In genomic region chr5:98934581-98934980, GRCh38 we compare ENCODE assay signal across 13 cellular contexts. TPM values are rescaled to one million over a fixed set of nuclear protein-coding genes. Genes with fewer than 3 reads are reported as not detected.
DNase-seq lines count a peak whose midpoint lies in the region; ATAC-seq and TF ChIP-seq lines count a peak whose summit lies in the region.
"Had no signal": no experiment of that assay in that cellular context is flagged by ENCODE, and none has a peak within 500 bp of the region (broad histone marks: within the 10 kb centered on the region; RNA-seq: fewer than 3 reads in every experiment).

No MANE protein-coding gene starts in this region.

- peaks cover 2% of the 10 kb centered on the region for H3K9me3 Mint-ChIP-seq in activated CD4-positive, alpha-beta T cell treated with anti-CD3 and anti-CD28 coated beads for 36 hours (ENCODE audit: low read depth)
- H3K9me3 Mint-ChIP-seq in effector memory CD8-positive, alpha-beta T cell, result no peaks in the 10 kb centered on the region

- no peak for TF ChIP-seq CTCF in omental fat pad (IDR thresholded peaks at IDR 0.05)

- H3K27ac Mint-ChIP-seq in activated CD4-positive, alpha-beta T cell treated with anti-CD3 and anti-CD28 coated beads for 36 hours, result peak overlapping the region; percentile 27
- H3K27ac Mint-ChIP-seq in effector memory CD8-positive, alpha-beta T cell, result peak overlapping the region; percentile 93 to 97

- DNase-seq in activated CD4-positive, alpha-beta T cell treated with anti-CD3 and anti-CD28 coated beads for 36 hours, result no peak
- DNase-seq in activated CD4-positive, alpha-beta T cell treated with anti-CD3 and anti-CD28 coated beads for 48 hours, result no peak
- DNase-seq in M059J (ENCODE audit: low read depth), result peak; percentile 31
- no peak for DNase-seq in effector memory CD8-positive, alpha-beta T cell
- DNase-seq in omental fat pad (ENCODE audit: low spot score), result no peak
- DNase-seq in NCI-H1105 treated with DMSO at 0.1 percent for 48 hours (lab: John Stamatoyannopoulos, UW), result no peak
- DNase-seq in LoVo (ENCODE audit: low spot score), result no peak
- DNase-seq: 8988T; activated CD4-positive, alpha-beta T cell treated with anti-CD3 and anti-CD28 coated beads, Interleukin-2, amount 50 U/mL, for 1 hour; heart left ventricle; occipital lobe; T-helper 1 cell had no signal

- peaks cover 74% of the 10 kb centered on the region for H3K4me1 Mint-ChIP-seq in activated CD4-positive, alpha-beta T cell treated with anti-CD3 and anti-CD28 coated beads for 36 hours
- H3K4me1 Mint-ChIP-seq in effector memory CD8-positive, alpha-beta T cell (ENCODE audit: low read depth in 2 of 2), result peaks cover 32 to 33% of the 10 kb centered on the region in 2 donors

- no peaks in the 10 kb centered on the region for H3K27me3 Mint-ChIP-seq in activated CD4-positive, alpha-beta T cell treated with anti-CD3 and anti-CD28 coated beads for 36 hours
- no peaks in the 10 kb centered on the region for H3K27me3 Mint-ChIP-seq in effector memory CD8-positive, alpha-beta T cell

- CTCF ChIA-PET in activated CD4-positive, alpha-beta T cell treated with anti-CD3 and anti-CD28 coated beads for 36 hours (lab: Charles Lee), result interaction anchor here (0.6 to 1.0 kb wide), 3 partner anchors 30 to 117 kb away, joined by 3 to 4 read pairs (median 3); no protein-coding TSS in a partner anchor

- H3K4me3 Mint-ChIP-seq in activated CD4-positive, alpha-beta T cell treated with anti-CD3 and anti-CD28 coated beads for 36 hours, result no peak overlapping the region
- H3K4me3 Mint-ChIP-seq in effector memory CD8-positive, alpha-beta T cell, result no peak overlapping the region

- intact Hi-C loops in activated CD4-positive, alpha-beta T cell treated with anti-CD3 and anti-CD28 coated beads for 36 hours (cut with DNase I, micrococcal nuclease), result no loop called here

- H3K36me3 Mint-ChIP-seq in activated CD4-positive, alpha-beta T cell treated with anti-CD3 and anti-CD28 coated beads for 36 hours (ENCODE audit: low read depth), result peaks cover 14% of the 10 kb centered on the region
- peaks cover 23% of the 10 kb centered on the region for H3K36me3 Mint-ChIP-seq in effector memory CD8-positive, alpha-beta T cell (ENCODE audit: insufficient read depth)

- ATAC-seq in activated CD4-positive, alpha-beta T cell treated with anti-CD3 and anti-CD28 coated beads for 36 hours, result no peak
- ATAC-seq in effector memory CD8-positive, alpha-beta T cell (replicated peaks), result no peak
- ATAC-seq in omental fat pad (ENCODE audit: low FRiP score) (peak; percentile 55), HG03457 (IDR thresholded peaks at IDR 0.05; ENCODE audit: unreplicated experiment) (no peak)
- ATAC-seq: heart left ventricle had no signal

- POLR2A ChIA-PET in activated CD4-positive, alpha-beta T cell treated with anti-CD3 and anti-CD28 coated beads for 36 hours (lab: Charles Lee), result interaction anchor here (0.6 kb wide), 1 partner anchor 16 kb away, joined by 4 read pairs; no protein-coding TSS in a partner anchor

RNA-seq across cellular contexts. Expression of gene CHD1, which starts 5.8 kb away (rescaled TPM):
- total RNA-seq in activated CD4-positive, alpha-beta T cell treated with anti-CD3 and anti-CD28 coated beads for 36 hours, result 10 to 100 TPM; 50.8 to 75.5 TPM
- 16.9 and 27.1 TPM in 2 replicates for total RNA-seq in M059J (2014; rRNA removed; shearing (Covaris generic))
- 100 to 1,000 TPM in 2 of 4 donors, 10 to 100 TPM in 2; 44.9 to 194 (median 96.7) TPM for total RNA-seq in omental fat pad
